In the genomic region with DNA sequence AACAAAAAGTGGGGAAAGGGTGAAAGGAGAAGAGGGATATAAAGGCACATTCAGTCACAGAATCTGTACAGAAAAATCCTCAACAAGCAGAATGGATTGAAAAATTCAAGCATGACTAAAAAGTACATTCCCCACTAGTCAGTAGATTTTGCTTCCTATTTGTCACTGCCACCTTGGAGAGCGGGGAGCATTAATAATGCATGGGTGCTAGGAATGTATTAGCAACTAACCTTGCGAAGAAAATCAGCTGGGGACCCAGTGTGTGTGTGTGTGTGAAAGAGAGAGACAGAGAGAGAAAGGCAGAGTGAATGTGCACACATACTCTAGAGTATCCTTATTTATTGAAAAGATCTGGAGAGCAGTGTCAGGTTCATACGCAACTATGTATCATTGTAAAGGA, we compare ENCODE assay signal across 37 cellular contexts.
"Had no signal": no experiment of that assay in that cellular context is flagged by ENCODE, and none has a peak within 500 bp of the region (broad histone marks: within the 10 kb centered on the region; RNA-seq: fewer than 3 reads in every experiment).

No MANE protein-coding gene starts in this region.

- H3K4me1 ChIP-seq: body of pancreas, breast epithelium had no signal

- H3K27me3 Mint-ChIP-seq: activated B cell treated with CpG ODN at 0.5 μM for 24 hours; activated CD4-positive, alpha-beta memory T cell treated with anti-CD3 and anti-CD28 coated beads, Interleukin-2, amount 10 ng/mL, durations not matched to agents 7 days and 5 days; activated CD8-positive, alpha-beta memory T cell treated with anti-CD3 and anti-CD28 coated beads, Interleukin-2, amount 10 ng/mL, durations not matched to agents 7 days and 5 days; T-helper 17 cell had no signal

- H3K9me3 Mint-ChIP-seq: activated CD4-positive, alpha-beta memory T cell treated with anti-CD3 and anti-CD28 coated beads, Interleukin-2, amount 10 ng/mL, durations not matched to agents 7 days and 5 days had no signal

- H3K4me3 ChIP-seq: body of pancreas, breast epithelium had no signal

- FAIRE-seq: RCC 7860 had no signal

- H3K27ac ChIP-seq: body of pancreas, breast epithelium, RWPE1, VCaP had no signal

- H3K4me3 Mint-ChIP-seq: activated B cell treated with CpG ODN at 0.5 μM for 24 hours; activated CD4-positive, alpha-beta memory T cell treated with anti-CD3 and anti-CD28 coated beads, Interleukin-2, amount 10 ng/mL, durations not matched to agents 7 days and 5 days; activated CD8-positive, alpha-beta memory T cell treated with anti-CD3 and anti-CD28 coated beads, Interleukin-2, amount 10 ng/mL, durations not matched to agents 7 days and 5 days; activated naive CD8-positive, alpha-beta T cell treated with anti-CD3 and anti-CD28 coated beads for 36 hours; T-cell; T-helper 17 cell had no signal

- H3K36me3 ChIP-seq: breast epithelium had no signal

- DNase-seq: activated B cell treated with CpG ODN at 0.5 μM for 24 hours; activated CD4-positive, alpha-beta memory T cell treated with anti-CD3 and anti-CD28 coated beads, Interleukin-2, amount 10 ng/mL, durations not matched to agents 7 days and 5 days; activated CD4-positive, alpha-beta T cell treated with anti-CD3 and anti-CD28 coated beads for 4 hours; activated CD4-positive, alpha-beta T cell treated with anti-CD3 and anti-CD28 coated beads, Interleukin-2, amount 50 U/mL, for 1 hour; activated CD4-positive, CD25-positive, alpha-beta regulatory T cell treated with anti-CD3 and anti-CD28 coated beads, Interleukin-2, amount 50 U/mL, for 72 hours; activated CD8-positive, alpha-beta memory T cell treated with anti-CD3 and anti-CD28 coated beads for 24 hours; activated CD8-positive, alpha-beta memory T cell treated with anti-CD3 and anti-CD28 coated beads, Interleukin-2, amount 10 ng/mL, durations not matched to agents 7 days and 5 days; activated CD8-positive, alpha-beta memory T cell treated with anti-CD3 and anti-CD28 coated beads, Interleukin-2, amount 50 U/mL, for 48 hours; activated effector memory CD4-positive, alpha-beta T cell treated with Interleukin-2 at 50 U/mL for 16 hours; activated naive CD4-positive, alpha-beta T cell; activated naive CD4-positive, alpha-beta T cell treated with anti-CD3 and anti-CD28 coated beads, Interleukin-2, amount 50 U/mL, for 16 hours; activated naive CD8-positive, alpha-beta T cell treated with anti-CD3 and anti-CD28 coated beads for 36 hours; activated T-cell treated with anti-CD3 and anti-CD28 coated beads, Interleukin-2, amount 50 U/mL, for 48 hours; amniotic stem cell; aorta; body of pancreas; cerebellar nuclear complex; NCI-H1092 treated with DMSO at 0.1 percent for 48 hours; NCI-H1417; NCI-H146; NCI-H187; NCI-H2029 treated with DMSO at 0.1 percent for 48 hours; NCI-H2107; NCI-H2171; NCI-H510A; NCI-H526; NCI-H748 treated with DMSO at 0.1 percent for 48 hours; NK-92 treated with Interleukin-12 subunit alpha and Interleukin-12 subunit beta, amount 100 ng/mL, for 24 hours; PC-3; SIG-M5; T-cell; T-helper 17 cell; T-helper 9 cell had no signal

- H3K27me3 ChIP-seq: body of pancreas, breast epithelium had no signal

- H3K9me3 ChIP-seq: body of pancreas, breast epithelium had no signal

- H3K4me1 Mint-ChIP-seq: activated CD4-positive, alpha-beta memory T cell treated with anti-CD3 and anti-CD28 coated beads, Interleukin-2, amount 10 ng/mL, durations not matched to agents 7 days and 5 days; activated CD8-positive, alpha-beta memory T cell treated with anti-CD3 and anti-CD28 coated beads, Interleukin-2, amount 10 ng/mL, durations not matched to agents 7 days and 5 days; activated naive CD8-positive, alpha-beta T cell treated with anti-CD3 and anti-CD28 coated beads for 36 hours; T-cell had no signal

- H3K36me3 Mint-ChIP-seq: activated CD8-positive, alpha-beta memory T cell treated with anti-CD3 and anti-CD28 coated beads, Interleukin-2, amount 10 ng/mL, durations not matched to agents 7 days and 5 days; activated naive CD8-positive, alpha-beta T cell treated with anti-CD3 and anti-CD28 coated beads for 36 hours; T-cell had no signal

- H3K27ac Mint-ChIP-seq: activated B cell treated with CpG ODN at 0.5 μM for 24 hours; activated CD4-positive, alpha-beta memory T cell treated with anti-CD3 and anti-CD28 coated beads, Interleukin-2, amount 10 ng/mL, durations not matched to agents 7 days and 5 days; activated CD8-positive, alpha-beta memory T cell treated with anti-CD3 and anti-CD28 coated beads, Interleukin-2, amount 10 ng/mL, durations not matched to agents 7 days and 5 days; activated naive CD8-positive, alpha-beta T cell treated with anti-CD3 and anti-CD28 coated beads for 36 hours; T-cell; T-helper 17 cell had no signal
